In genomic region chr15:36905908-36906307, GRCh38 we compare ENCODE assay signal across 19 cellular contexts.
DNase-seq lines count a peak whose midpoint lies in the region; ATAC-seq and TF ChIP-seq lines count a peak whose summit lies in the region.
"Had no signal": no experiment of that assay in that cellular context is flagged by ENCODE, and none has a peak within 500 bp of the region (broad histone marks: within the 10 kb centered on the region; RNA-seq: fewer than 3 reads in every experiment).

No MANE protein-coding gene starts in this region.

- no peak overlapping the region for H3K4me3 Mint-ChIP-seq in CD4-positive, alpha-beta T cell
- H3K4me3 Mint-ChIP-seq: activated CD8-positive, alpha-beta T cell treated with anti-CD3 and anti-CD28 coated beads for 36 hours; IgD-negative memory B cell had no signal

- POLR2A ChIA-PET in CD4-positive, alpha-beta T cell (lab: Charles Lee): no interaction called here

- no peaks in the 10 kb centered on the region for H3K9me3 Mint-ChIP-seq in CD4-positive, alpha-beta T cell
- H3K9me3 Mint-ChIP-seq: activated CD8-positive, alpha-beta T cell treated with anti-CD3 and anti-CD28 coated beads for 36 hours; IgD-negative memory B cell had no signal

- 57% methylated on average over 5 of the region's 5 CpGs for WGBS in right cardiac atrium

- H3K27me3 ChIP-seq in right cardiac atrium (ENCODE audit: control insufficient read depth, insufficient read depth): no peaks in the 10 kb centered on the region
- no peaks in the 10 kb centered on the region for H3K27me3 ChIP-seq in CD4-positive, alpha-beta T cell (ENCODE audit: control insufficient read depth, insufficient read depth, low read length)
- H3K27me3 ChIP-seq: neutrophil, testis had no signal

- no peak overlapping the region for H3K27ac Mint-ChIP-seq in CD4-positive, alpha-beta T cell
- H3K27ac Mint-ChIP-seq: activated CD8-positive, alpha-beta T cell treated with anti-CD3 and anti-CD28 coated beads for 36 hours; IgD-negative memory B cell had no signal

- H3K9me3 ChIP-seq in right cardiac atrium (ENCODE audit: control insufficient read depth, low read length): no peaks in the 10 kb centered on the region
- no peaks in the 10 kb centered on the region for H3K9me3 ChIP-seq in CD4-positive, alpha-beta T cell (ENCODE audit: control insufficient read depth, low read length)
- H3K9me3 ChIP-seq: neutrophil, testis had no signal

- CTCF ChIA-PET in CD4-positive, alpha-beta T cell (lab: Charles Lee): no interaction called here

- H3K27ac ChIP-seq in right cardiac atrium (ENCODE audit: low read length): no peak overlapping the region
- no peak overlapping the region for H3K27ac ChIP-seq in CD4-positive, alpha-beta T cell (ENCODE audit: low read depth, low read length)
- H3K27ac ChIP-seq: C4-2B, neutrophil, testis had no signal

- peaks cover 15% of the 10 kb centered on the region for H3K27me3 Mint-ChIP-seq in CD4-positive, alpha-beta T cell
- H3K27me3 Mint-ChIP-seq: IgD-negative memory B cell had no signal

- DNase-seq in GM03348 (ENCODE audit: low spot score): peak; percentile 82
- DNase-seq in amniotic epithelial cell (ENCODE audit: low read depth): peak; percentile 88
- peak in 2 of 3 donors; percentile 42 to 53 for DNase-seq in right cardiac atrium
- DNase-seq in retinal pigment epithelial cell (ENCODE audit: low read depth): peak; percentile 50
- no peak for DNase-seq in HuH-7.5 (ENCODE audit: low spot score)
- no peak for DNase-seq in SIG-M5 treated with dmso at 0.1 percent for 504 hours (lab: John Stamatoyannopoulos, UW; ENCODE audit: unreplicated experiment)
- no peak for DNase-seq in CD4-positive, alpha-beta T cell
- DNase-seq: activated CD8-positive, alpha-beta T cell treated with anti-CD3 and anti-CD28 coated beads for 36 hours; activated T-cell treated with anti-CD3 and anti-CD28 coated beads, Interleukin-2, amount 50 U/mL, for 48 hours; DMS79; head of caudate nucleus; midbrain; NCI-H2081 treated with DMSO at 0.1 percent for 48 hours; NCI-H748 treated with DMSO at 0.1 percent for 48 hours; stimulated activated CD4-positive, alpha-beta T cell treated with anti-CD3 and anti-CD28 coated beads, Interleukin-4, amount 100 ng/mL, for 4 hours; testis had no signal

- no peaks in the 10 kb centered on the region for H3K4me1 Mint-ChIP-seq in CD4-positive, alpha-beta T cell (ENCODE audit: low read depth)
- H3K4me1 Mint-ChIP-seq: IgD-negative memory B cell had no signal

- intact Hi-C loops in right cardiac atrium (cut with DNase I): loop anchor here in 1 of 4 donors (10.0 kb wide), 1 partner anchor 49 kb away; no protein-coding TSS in a partner anchor
- intact Hi-C loops in CD4-positive, alpha-beta T cell (cut with DNase I, micrococcal nuclease): loop anchor here in 1 of 2 experiments (1.0 kb wide), 1 partner anchor 17 kb away; no protein-coding TSS in a partner anchor

- H3K4me3 ChIP-seq in right cardiac atrium (ENCODE audit: low read length): no peak overlapping the region
- no peak overlapping the region for H3K4me3 ChIP-seq in retinal pigment epithelial cell (ENCODE audit: low read length)
- H3K4me3 ChIP-seq: testis had no signal

- no peak for TF ChIP-seq CTCF in retinal pigment epithelial cell (conservative IDR thresholded peaks at IDR 0.05; ENCODE audit: low read depth, low read length)
- no peak for TF ChIP-seq CTCF in CD4-positive, alpha-beta T cell (IDR thresholded peaks at IDR 0.05)

- peak; percentile 51 to 75 for ATAC-seq in right cardiac atrium
- ATAC-seq in CD4-positive, alpha-beta T cell (ENCODE audit: poor library complexity): no peak
- ATAC-seq: activated CD8-positive, alpha-beta T cell treated with anti-CD3 and anti-CD28 coated beads for 36 hours had no signal

- peaks cover 10% of the 10 kb centered on the region for H3K4me1 ChIP-seq in right cardiac atrium (ENCODE audit: control insufficient read depth, insufficient read depth, low read length)
- H3K4me1 ChIP-seq: testis had no signal

- H3K36me3 Mint-ChIP-seq in CD4-positive, alpha-beta T cell (ENCODE audit: low read depth): no peaks in the 10 kb centered on the region
- H3K36me3 Mint-ChIP-seq: IgD-negative memory B cell had no signal

Comparison
In these comparisons a context has a peak if more than half of its experiments do, and no peak if none do; other contexts are left out.
1. DNase-seq: peak in GM03348 (single experiment), amniotic epithelial cell (single experiment), right cardiac atrium (2 of 3) and retinal pigment epithelial cell (single experiment); none in HuH-7.5 (single experiment), SIG-M5 treated with dmso at 0.1 percent for 504 hours (single experiment) and CD4-positive, alpha-beta T cell (0 of 10).